Comparison of ENCODE assay signal across 1 cellular context in the genomic region with DNA sequence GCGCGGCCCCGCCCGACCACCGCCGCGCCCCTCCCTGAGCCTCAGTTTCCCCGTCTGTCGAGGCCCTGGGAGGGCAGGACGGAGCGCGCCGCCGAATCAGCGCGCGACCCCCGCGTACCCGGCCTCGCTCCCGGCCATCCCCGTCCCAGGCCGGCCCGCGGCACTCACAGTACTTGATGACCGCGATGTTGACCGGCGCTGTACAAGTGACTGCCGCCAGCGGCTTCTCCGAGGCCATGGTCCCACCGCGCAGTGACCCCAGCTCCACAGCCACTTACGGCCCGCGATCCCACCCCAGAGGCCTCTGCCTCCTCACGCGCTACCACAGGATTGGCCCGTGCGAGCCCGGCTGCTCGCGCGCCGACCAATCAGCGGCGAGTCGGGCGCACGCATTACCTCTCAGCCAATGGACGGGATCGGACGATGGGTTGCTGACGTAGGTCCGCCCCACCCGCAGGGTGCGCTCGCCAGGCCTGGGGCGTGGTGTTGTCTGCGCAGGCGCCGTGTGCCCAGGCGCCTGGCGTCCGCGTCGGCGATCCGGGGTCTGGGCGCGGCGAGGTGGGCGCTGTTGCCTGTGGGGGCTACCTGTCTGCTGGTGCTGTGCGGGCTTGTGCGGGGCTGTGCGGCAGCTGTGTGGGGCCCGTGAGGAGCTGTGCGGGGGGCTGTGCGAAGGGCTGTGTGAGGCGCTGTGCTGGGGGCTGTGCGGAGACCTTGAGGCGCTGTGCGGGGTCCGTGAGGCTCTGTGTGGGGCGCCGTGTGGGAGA.
TF ChIP-seq lines count a peak whose summit lies in the region.

A gene with protein sequence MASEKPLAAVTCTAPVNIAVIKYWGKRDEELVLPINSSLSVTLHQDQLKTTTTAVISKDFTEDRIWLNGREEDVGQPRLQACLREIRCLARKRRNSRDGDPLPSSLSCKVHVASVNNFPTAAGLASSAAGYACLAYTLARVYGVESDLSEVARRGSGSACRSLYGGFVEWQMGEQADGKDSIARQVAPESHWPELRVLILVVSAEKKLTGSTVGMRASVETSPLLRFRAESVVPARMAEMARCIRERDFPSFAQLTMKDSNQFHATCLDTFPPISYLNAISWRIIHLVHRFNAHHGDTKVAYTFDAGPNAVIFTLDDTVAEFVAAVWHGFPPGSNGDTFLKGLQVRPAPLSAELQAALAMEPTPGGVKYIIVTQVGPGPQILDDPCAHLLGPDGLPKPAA (minus strand): TSS at position 249 of the 764 bp plus-strand sequence. CDS start 11 bp downstream, at position 238.

TF ChIP-seq in H1, 55 proteins besides CTCF, POLR2A, EP300 and RAD21:
- no peak for TF ChIP-seq CEBPB (IDR thresholded peaks at IDR 0.05; ENCODE audit: low read depth, low read length)
- TF ChIP-seq JUND (IDR thresholded peaks at IDR 0.05; ENCODE audit: low read length): no peak
- 0 out of 2 replicates have a peak, but pooled peaks have one; percentile 62 for TF ChIP-seq SP4 (IDR thresholded peaks at IDR 0.05; ENCODE audit: low read length)
- TF ChIP-seq KDM4A (IDR thresholded peaks at IDR 0.05; ENCODE audit: low read depth, low read length, severe bottlenecking): peak; percentile 81
- TF ChIP-seq TBP (IDR thresholded peaks at IDR 0.05; ENCODE audit: low read depth, low read length): peak; percentile 88
- no peak for TF ChIP-seq EZH2 (IDR thresholded peaks at IDR 0.05; ENCODE audit: low read depth, low read length, severe bottlenecking)
- TF ChIP-seq HDAC2 (IDR thresholded peaks at IDR 0.05; ENCODE audit: borderline replicate concordance in 1 of 2, low read depth in 2 of 2, low read length in 2 of 2): no peak
- TF ChIP-seq CREB1 (IDR thresholded peaks at IDR 0.05): peak; percentile 94
- TF ChIP-seq BACH1 (IDR thresholded peaks at IDR 0.05; ENCODE audit: low read length): no peak
- TF ChIP-seq TAF1 (IDR thresholded peaks at IDR 0.05; ENCODE audit: low read depth, low read length): peak; percentile 91
- TF ChIP-seq, protein P1, sequence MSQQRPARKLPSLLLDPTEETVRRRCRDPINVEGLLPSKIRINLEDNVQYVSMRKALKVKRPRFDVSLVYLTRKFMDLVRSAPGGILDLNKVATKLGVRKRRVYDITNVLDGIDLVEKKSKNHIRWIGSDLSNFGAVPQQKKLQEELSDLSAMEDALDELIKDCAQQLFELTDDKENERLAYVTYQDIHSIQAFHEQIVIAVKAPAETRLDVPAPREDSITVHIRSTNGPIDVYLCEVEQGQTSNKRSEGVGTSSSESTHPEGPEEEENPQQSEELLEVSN (IDR thresholded peaks at IDR 0.05): peak; percentile 62; the same call in 1 of the 2 replicates
- TF ChIP-seq TAF7 (optimal IDR thresholded peaks at IDR 0.05; ENCODE audit: borderline replicate concordance, low read depth, low read length): peak; percentile 80
- TF ChIP-seq NRF1 (IDR thresholded peaks at IDR 0.05; ENCODE audit: low read depth, low read length): peak; percentile 64
- TF ChIP-seq CHD2 (IDR thresholded peaks at IDR 0.05; ENCODE audit: low read length): peak; percentile 69
- TF ChIP-seq SP2 (IDR thresholded peaks at IDR 0.05; ENCODE audit: low read length): no peak
- no peak; the same call in 1 of the 2 replicates for TF ChIP-seq GABPA (IDR thresholded peaks at IDR 0.05; ENCODE audit: borderline replicate concordance, insufficient read depth, low read length)
- peak in 1 of 2 experiments; percentile 44; a peak in 2 of 4 replicates for TF ChIP-seq SIN3A (conservative IDR thresholded peaks at IDR 0.05 in 1 of 2, IDR thresholded peaks at IDR 0.05 in 1 of 2; ENCODE audit: low read depth in 1 of 2, low read length in 2 of 2)
- no peak for TF ChIP-seq RNF2 (IDR thresholded peaks at IDR 0.05; ENCODE audit: borderline replicate concordance, low read depth, low read length, missing control alignments, poor library complexity, severe bottlenecking)
- TF ChIP-seq, protein P2, sequence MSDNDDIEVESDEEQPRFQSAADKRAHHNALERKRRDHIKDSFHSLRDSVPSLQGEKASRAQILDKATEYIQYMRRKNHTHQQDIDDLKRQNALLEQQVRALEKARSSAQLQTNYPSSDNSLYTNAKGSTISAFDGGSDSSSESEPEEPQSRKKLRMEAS (IDR thresholded peaks at IDR 0.05): peak; percentile 82
- TF ChIP-seq RBBP5 (IDR thresholded peaks at IDR 0.05; ENCODE audit: borderline replicate concordance, low read depth, low read length): no peak; the same call in 1 of the 2 replicates
- peak; percentile 63 for TF ChIP-seq PHF8 (conservative IDR thresholded peaks at IDR 0.05; ENCODE audit: low read depth, low read length)
- peak; percentile 70 for TF ChIP-seq POLR2AphosphoS5 (IDR thresholded peaks at IDR 0.05; ENCODE audit: low read depth, low read length)
- no peak for TF ChIP-seq YY1 (IDR thresholded peaks at IDR 0.05; ENCODE audit: low read depth, low read length)
- TF ChIP-seq POU5F1 (IDR thresholded peaks at IDR 0.05; ENCODE audit: low read depth, low read length): no peak
- TF ChIP-seq BCL11A (IDR thresholded peaks at IDR 0.05; ENCODE audit: low read depth in 2 of 2, low read length in 2 of 2): no peak
- TF ChIP-seq SP1 (IDR thresholded peaks at IDR 0.05; ENCODE audit: low read depth, low read length): peak; percentile 93; the same call in 1 of the 2 replicates
- no peak for TF ChIP-seq NANOG (IDR thresholded peaks at IDR 0.05; ENCODE audit: insufficient read depth, low read depth, low read length, poor library complexity, severe bottlenecking)
- TF ChIP-seq, protein P3, sequence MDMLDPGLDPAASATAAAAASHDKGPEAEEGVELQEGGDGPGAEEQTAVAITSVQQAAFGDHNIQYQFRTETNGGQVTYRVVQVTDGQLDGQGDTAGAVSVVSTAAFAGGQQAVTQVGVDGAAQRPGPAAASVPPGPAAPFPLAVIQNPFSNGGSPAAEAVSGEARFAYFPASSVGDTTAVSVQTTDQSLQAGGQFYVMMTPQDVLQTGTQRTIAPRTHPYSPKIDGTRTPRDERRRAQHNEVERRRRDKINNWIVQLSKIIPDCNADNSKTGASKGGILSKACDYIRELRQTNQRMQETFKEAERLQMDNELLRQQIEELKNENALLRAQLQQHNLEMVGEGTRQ (IDR thresholded peaks at IDR 0.05; ENCODE audit: low read length): no peak
- TF ChIP-seq RFX5 (IDR thresholded peaks at IDR 0.05; ENCODE audit: borderline replicate concordance, low read depth, low read length): no peak
- TF ChIP-seq, protein P4, sequence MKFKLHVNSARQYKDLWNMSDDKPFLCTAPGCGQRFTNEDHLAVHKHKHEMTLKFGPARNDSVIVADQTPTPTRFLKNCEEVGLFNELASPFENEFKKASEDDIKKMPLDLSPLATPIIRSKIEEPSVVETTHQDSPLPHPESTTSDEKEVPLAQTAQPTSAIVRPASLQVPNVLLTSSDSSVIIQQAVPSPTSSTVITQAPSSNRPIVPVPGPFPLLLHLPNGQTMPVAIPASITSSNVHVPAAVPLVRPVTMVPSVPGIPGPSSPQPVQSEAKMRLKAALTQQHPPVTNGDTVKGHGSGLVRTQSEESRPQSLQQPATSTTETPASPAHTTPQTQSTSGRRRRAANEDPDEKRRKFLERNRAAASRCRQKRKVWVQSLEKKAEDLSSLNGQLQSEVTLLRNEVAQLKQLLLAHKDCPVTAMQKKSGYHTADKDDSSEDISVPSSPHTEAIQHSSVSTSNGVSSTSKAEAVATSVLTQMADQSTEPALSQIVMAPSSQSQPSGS (IDR thresholded peaks at IDR 0.05; ENCODE audit: low read length): no peak
- TF ChIP-seq BRCA1 (IDR thresholded peaks at IDR 0.05; ENCODE audit: low read depth, low read length): no peak
- no peak for TF ChIP-seq SAP30 (IDR thresholded peaks at IDR 0.05; ENCODE audit: insufficient read depth, insufficient replicate concordance, low read length)
- no peak for TF ChIP-seq GTF2F1 (IDR thresholded peaks at IDR 0.05; ENCODE audit: borderline replicate concordance, low read depth, low read length)
- TF ChIP-seq ASH2L (IDR thresholded peaks at IDR 0.05; ENCODE audit: low read length): peak; percentile 94
